1 cellular context compared by ENCODE assay signal in the genomic region with DNA sequence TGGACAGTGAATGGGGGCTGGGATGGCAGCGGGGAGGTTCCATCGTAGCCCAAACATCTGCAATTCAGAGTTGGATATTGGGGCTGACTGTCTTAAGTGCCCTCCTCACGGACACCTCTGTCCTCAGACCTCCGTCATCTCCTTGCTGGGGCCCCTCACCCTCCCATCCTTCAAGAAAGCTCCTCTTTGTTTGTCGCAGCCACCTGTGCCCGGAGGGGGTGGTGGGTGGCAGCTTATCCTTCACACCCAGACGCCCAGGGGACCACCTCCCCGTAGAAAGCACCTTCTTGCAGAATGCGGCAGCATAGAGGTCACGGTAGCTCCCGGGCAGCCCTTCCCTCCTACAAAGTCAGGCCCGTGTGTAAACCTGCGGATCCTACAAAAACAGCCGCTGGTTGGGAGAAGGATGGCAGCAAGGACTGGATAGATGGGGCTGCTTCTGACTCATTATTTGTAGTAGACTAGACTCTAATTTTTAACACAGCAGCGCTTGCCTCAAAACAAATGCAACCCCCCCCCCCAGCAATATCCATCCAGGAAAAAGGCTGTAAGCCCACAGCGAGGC.
TF ChIP-seq lines count a peak whose summit lies in the region.

No MANE protein-coding gene starts in this region.

TF ChIP-seq in neural cell, 6 proteins besides CTCF, POLR2A, EP300 and RAD21 (continued from another document):
- TF ChIP-seq, protein P1, sequence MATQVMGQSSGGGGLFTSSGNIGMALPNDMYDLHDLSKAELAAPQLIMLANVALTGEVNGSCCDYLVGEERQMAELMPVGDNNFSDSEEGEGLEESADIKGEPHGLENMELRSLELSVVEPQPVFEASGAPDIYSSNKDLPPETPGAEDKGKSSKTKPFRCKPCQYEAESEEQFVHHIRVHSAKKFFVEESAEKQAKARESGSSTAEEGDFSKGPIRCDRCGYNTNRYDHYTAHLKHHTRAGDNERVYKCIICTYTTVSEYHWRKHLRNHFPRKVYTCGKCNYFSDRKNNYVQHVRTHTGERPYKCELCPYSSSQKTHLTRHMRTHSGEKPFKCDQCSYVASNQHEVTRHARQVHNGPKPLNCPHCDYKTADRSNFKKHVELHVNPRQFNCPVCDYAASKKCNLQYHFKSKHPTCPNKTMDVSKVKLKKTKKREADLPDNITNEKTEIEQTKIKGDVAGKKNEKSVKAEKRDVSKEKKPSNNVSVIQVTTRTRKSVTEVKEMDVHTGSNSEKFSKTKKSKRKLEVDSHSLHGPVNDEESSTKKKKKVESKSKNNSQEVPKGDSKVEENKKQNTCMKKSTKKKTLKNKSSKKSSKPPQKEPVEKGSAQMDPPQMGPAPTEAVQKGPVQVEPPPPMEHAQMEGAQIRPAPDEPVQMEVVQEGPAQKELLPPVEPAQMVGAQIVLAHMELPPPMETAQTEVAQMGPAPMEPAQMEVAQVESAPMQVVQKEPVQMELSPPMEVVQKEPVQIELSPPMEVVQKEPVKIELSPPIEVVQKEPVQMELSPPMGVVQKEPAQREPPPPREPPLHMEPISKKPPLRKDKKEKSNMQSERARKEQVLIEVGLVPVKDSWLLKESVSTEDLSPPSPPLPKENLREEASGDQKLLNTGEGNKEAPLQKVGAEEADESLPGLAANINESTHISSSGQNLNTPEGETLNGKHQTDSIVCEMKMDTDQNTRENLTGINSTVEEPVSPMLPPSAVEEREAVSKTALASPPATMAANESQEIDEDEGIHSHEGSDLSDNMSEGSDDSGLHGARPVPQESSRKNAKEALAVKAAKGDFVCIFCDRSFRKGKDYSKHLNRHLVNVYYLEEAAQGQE (IDR thresholded peaks at IDR 0.05; ENCODE audit: borderline replicate concordance) = no peak
- TF ChIP-seq EZH2 (IDR thresholded peaks at IDR 0.05; ENCODE audit: borderline replicate concordance, insufficient read depth, low read length, poor library complexity, severe bottlenecking) (no peak), SMC3 (conservative IDR thresholded peaks at IDR 0.05; ENCODE audit: poor library complexity) (no peak), TAF1 (IDR thresholded peaks at IDR 0.05; ENCODE audit: low read depth) (no peak), POLR2AphosphoS5 (IDR thresholded peaks at IDR 0.05) (no peak)
TF ChIP-seq in neural cell: peak in this region for 0.
